ENCODE assay signal across 15 cellular contexts in genomic region chr3:64977308-64978100, GRCh38.
DNase-seq lines count a peak whose midpoint lies in the region; ATAC-seq, FAIRE-seq and TF ChIP-seq lines count a peak whose summit lies in the region.
"Had no signal": no experiment of that assay in that cellular context is flagged by ENCODE, and none has a peak within 500 bp of the region (broad histone marks: within the 10 kb centered on the region; RNA-seq: fewer than 3 reads in every experiment).

No MANE protein-coding gene starts in this region.

- intact Hi-C loops in Right ventricle myocardium superior (cut with DNase I), result no loop called here
- intact Hi-C loops in left ventricle myocardium inferior (cut with micrococcal nuclease), result no loop called here

- no peak overlapping the region for H3K4me3 ChIP-seq in left ventricle myocardium inferior
- H3K4me3 ChIP-seq: dorsolateral prefrontal cortex, tibial nerve had no signal

- peaks cover 17% of the 10 kb centered on the region for H3K4me1 ChIP-seq in left ventricle myocardium inferior
- peaks cover 14% of the 10 kb centered on the region for H3K4me1 ChIP-seq in foreskin keratinocyte

- in situ Hi-C loops in GM13976 (cut with MboI; ENCODE audit: low sequenced_read_pairs, unreplicated experiment), result no loop called here

- no peaks in the 10 kb centered on the region for H3K36me3 ChIP-seq in left ventricle myocardium inferior
- H3K36me3 ChIP-seq: neutrophil, tibial nerve had no signal

- TF ChIP-seq CTCF in left ventricle myocardium inferior (IDR thresholded peaks at IDR 0.05; ENCODE audit: borderline replicate concordance) (no peak), foreskin keratinocyte (conservative IDR thresholded peaks at IDR 0.05) (no peak), GM13976 (IDR thresholded peaks at IDR 0.05; ENCODE audit: borderline replicate concordance, control extremely low read depth, extremely low read depth, insufficient read depth, missing control alignments) (no peak)

- H3K27ac ChIP-seq in left ventricle myocardium inferior (replicated peaks) (no peak overlapping the region), foreskin keratinocyte (peak overlapping the region; percentile 94)
- H3K27ac ChIP-seq: dorsolateral prefrontal cortex, neutrophil, tibial nerve had no signal

- no peak for FAIRE-seq in urothelium cell line (lab: Jason Lieb, UNC)
- FAIRE-seq: A204.1, D721Med had no signal

- DNase-seq in Right ventricle myocardium superior, result no peak
- DNase-seq in left ventricle myocardium inferior, result no peak
- peak; percentile 64 for DNase-seq in amniotic epithelial cell (ENCODE audit: low read depth)
- DNase-seq in foreskin keratinocyte, result peak; percentile 98 to 99
- DNase-seq in urothelium cell line (ENCODE audit: low spot score), result peak; percentile 56
- no peak for DNase-seq in GM13976 (ENCODE audit: low spot score)
- no peak for DNase-seq in SHP77 (lab: John Stamatoyannopoulos, UW)
- DNase-seq: activated CD8-positive, alpha-beta memory T cell treated with anti-CD3 and anti-CD28 coated beads, Interleukin-2, amount 10 ng/mL, durations not matched to agents 7 days and 5 days; dorsolateral prefrontal cortex; NCI-H446 treated with DMSO at 0.1 percent for 48 hours had no signal

- ATAC-seq in Right ventricle myocardium superior (ENCODE audit: poor library complexity) (peak; percentile 66), foreskin keratinocyte (peak; percentile 91), GM18498 (IDR thresholded peaks at IDR 0.05; ENCODE audit: unreplicated experiment) (no peak)
- ATAC-seq: activated CD8-positive, alpha-beta memory T cell treated with anti-CD3 and anti-CD28 coated beads, Interleukin-2, amount 10 ng/mL, durations not matched to agents 7 days and 5 days had no signal

- no peaks in the 10 kb centered on the region for H3K9me3 ChIP-seq in left ventricle myocardium inferior (replicated peaks)
- H3K9me3 ChIP-seq: neutrophil, tibial nerve had no signal

- H3K27me3 ChIP-seq in left ventricle myocardium inferior (ENCODE audit: low read depth), result no peaks in the 10 kb centered on the region
- no peaks in the 10 kb centered on the region for H3K27me3 ChIP-seq in foreskin keratinocyte
- H3K27me3 ChIP-seq: neutrophil, tibial nerve had no signal

Comparison
In these comparisons a context has a peak if more than half of its experiments do, and no peak if none do; other contexts are left out.
1. DNase-seq: peak in amniotic epithelial cell (single experiment), foreskin keratinocyte (2 of 2) and urothelium cell line (single experiment); none in Right ventricle myocardium superior (single experiment), left ventricle myocardium inferior (single experiment), GM13976 (single experiment) and SHP77 (0 of 2).